Comparison of ENCODE assay signal across 8 cellular contexts in genomic region chr17:59565171-59565958, GRCh38.
DNase-seq lines count a peak whose midpoint lies in the region; ATAC-seq and TF ChIP-seq lines count a peak whose summit lies in the region.

TSS of gene DHX40 (plus strand) at chr17:59565610. CDS start at chr17:59565672, 62 bp downstream.

- ATAC-seq in HG03442 (IDR thresholded peaks at IDR 0.05; ENCODE audit: unreplicated experiment): peak; percentile 77

- TF ChIP-seq POLR2A in GM19099 (IDR thresholded peaks at IDR 0.05; ENCODE audit: extremely low read depth, insufficient read length, low read depth): peak; percentile 76

- DNase-seq in AG09319 (ENCODE audit: extremely low read depth, low read depth): peak; percentile 82
- DNase-seq in NCI-H526 (lab: John Stamatoyannopoulos, UW): peak; percentile 84 to 97
- peak; percentile 98 for DNase-seq in activated CD4-positive, alpha-beta T cell treated with anti-CD3 and anti-CD28 coated beads for 48 hours
- DNase-seq in stimulated activated CD4-positive, alpha-beta T cell treated with anti-CD3 and anti-CD28 coated beads, Interleukin-1b, Interleukin-23, amount 100 ng/mL, for 24 hours (ENCODE audit: low read depth in 4 of 4, low spot score in 1 of 4): peak; percentile 93 to 97 (median 94)

- no peak for TF ChIP-seq CTCF in AG09319 (IDR thresholded peaks at IDR 0.05; ENCODE audit: low read depth, low read length)

- H3K27ac ChIP-seq in cingulate gyrus (ENCODE audit: low read depth, low read length): peak within 1 kb of the TSS; percentile 93
- H3K27ac ChIP-seq in layer of hippocampus (ENCODE audit: low read depth, low read length): peak within 1 kb of the TSS; percentile 91

- H3K27me3 ChIP-seq in layer of hippocampus (ENCODE audit: control insufficient read depth, insufficient read depth, low read length): no peaks in the 10 kb centered on the region

Comparison
In these comparisons a context has a peak if more than half of its experiments do, and no peak if none do; other contexts are left out.
1. Peak in every context shown above with its lines: DNase-seq, ATAC-seq and H3K27ac ChIP-seq.